ENCODE assay signal across 35 cellular contexts in the genomic region with DNA sequence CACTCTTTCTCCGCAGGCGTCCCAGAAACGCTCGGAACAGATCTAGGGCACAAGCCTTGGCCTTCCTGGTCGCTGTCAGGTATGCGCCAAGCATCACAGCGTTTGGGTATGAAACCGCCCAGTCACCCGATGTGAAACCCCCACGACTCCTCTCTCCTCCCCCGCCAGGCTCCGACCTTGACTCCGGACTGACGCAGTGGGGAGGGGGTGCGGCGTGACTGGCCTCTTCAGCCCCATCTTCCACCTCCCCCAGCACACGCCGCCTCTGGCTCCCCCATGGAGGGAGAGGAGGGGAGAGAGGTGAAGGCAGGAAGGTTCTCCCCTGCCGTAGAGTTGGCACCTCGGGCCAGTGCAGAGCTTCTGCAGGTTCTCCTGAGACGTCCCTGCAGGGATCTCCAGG.
"Had no signal": no experiment of that assay in that cellular context is flagged by ENCODE, and none has a peak within 500 bp of the region (broad histone marks: within the 10 kb centered on the region; RNA-seq: fewer than 3 reads in every experiment).

No MANE protein-coding gene starts in this region.

- H3K36me3 ChIP-seq: ascending aorta, cardiac muscle cell had no signal

- H3K27ac Mint-ChIP-seq: activated B cell treated with CpG ODN at 0.5 μM for 24 hours; activated CD4-positive, alpha-beta memory T cell treated with anti-CD3 and anti-CD28 coated beads, Interleukin-2, amount 10 ng/mL, durations not matched to agents 7 days and 5 days; activated CD4-positive, alpha-beta T cell treated with anti-CD3 and anti-CD28 coated beads, Interleukin-2, amount 10 ng/mL, durations not matched to agents 7 days and 5 days; activated CD8-positive, alpha-beta memory T cell treated with anti-CD3 and anti-CD28 coated beads, Interleukin-2, amount 10 ng/mL, durations not matched to agents 7 days and 5 days; activated CD8-positive, alpha-beta T cell treated with anti-CD3 and anti-CD28 coated beads, Interleukin-2, amount 10 ng/mL, durations not matched to agents 7 days and 5 days; activated naive CD4-positive, alpha-beta T cell treated with anti-CD3 and anti-CD28 coated beads, Interleukin-2, amount 10 ng/mL, durations not matched to agents 7 days and 5 days; activated naive CD4-positive, alpha-beta T cell treated with anti-CD3 and anti-CD28 coated beads, Interleukin-2, amount 50 U/mL, for 24 hours; activated naive CD8-positive, alpha-beta T cell; activated naive CD8-positive, alpha-beta T cell treated with anti-CD3 and anti-CD28 coated beads, Interleukin-2, amount 10 ng/mL, durations not matched to agents 7 days and 5 days; activated naive CD8-positive, alpha-beta T cell treated with anti-CD3 and anti-CD28 coated beads, Interleukin-2, amount 50 U/mL, for 24 hours; activated T-cell treated with anti-CD3 and anti-CD28 coated beads, Interleukin-2, amount 50 U/mL, for 24 hours; activated T-helper 2 cell treated with anti-CD3 and anti-CD28 coated beads, Interferon-gamma antibody, Interleukin-2, Interleukin-4, amounts not matched to agents 10 μg/mL and 5 μg/mL and 100 μg/mL, durations not matched to agents 14 hours and 24 hours and 36 hours; brain; T-helper 1 cell treated with Interleukin-12 subunit alpha and Interleukin-12 subunit beta and Interleukin-4 antibody, amounts not matched to agents 30 μg/mL and 1 μg/mL, for 36 hours; T-helper 2 cell treated with Interferon-gamma antibody and Interleukin-4, amounts not matched to agents 5 μg/mL and 100 μg/mL, for 36 hours had no signal

- ATAC-seq: activated CD8-positive, alpha-beta memory T cell treated with anti-CD3 and anti-CD28 coated beads, Interleukin-2, amount 10 ng/mL, durations not matched to agents 7 days and 5 days; activated CD8-positive, alpha-beta T cell treated with anti-CD3 and anti-CD28 coated beads, Interleukin-2, amount 10 ng/mL, durations not matched to agents 7 days and 5 days; activated naive CD8-positive, alpha-beta T cell treated with anti-CD3 and anti-CD28 coated beads, Interleukin-2, amount 50 U/mL, for 24 hours had no signal

- H3K4me3 Mint-ChIP-seq: activated B cell treated with CpG ODN at 0.5 μM for 24 hours; activated CD4-positive, alpha-beta memory T cell treated with anti-CD3 and anti-CD28 coated beads, Interleukin-2, amount 10 ng/mL, durations not matched to agents 7 days and 5 days; activated CD4-positive, alpha-beta T cell treated with anti-CD3 and anti-CD28 coated beads, Interleukin-2, amount 10 ng/mL, durations not matched to agents 7 days and 5 days; activated CD8-positive, alpha-beta memory T cell treated with anti-CD3 and anti-CD28 coated beads, Interleukin-2, amount 10 ng/mL, durations not matched to agents 7 days and 5 days; activated CD8-positive, alpha-beta T cell treated with anti-CD3 and anti-CD28 coated beads, Interleukin-2, amount 10 ng/mL, durations not matched to agents 7 days and 5 days; activated naive CD4-positive, alpha-beta T cell treated with anti-CD3 and anti-CD28 coated beads, Interleukin-2, amount 10 ng/mL, durations not matched to agents 7 days and 5 days; activated naive CD4-positive, alpha-beta T cell treated with anti-CD3 and anti-CD28 coated beads, Interleukin-2, amount 50 U/mL, for 24 hours; activated naive CD8-positive, alpha-beta T cell; activated naive CD8-positive, alpha-beta T cell treated with anti-CD3 and anti-CD28 coated beads, Interleukin-2, amount 10 ng/mL, durations not matched to agents 7 days and 5 days; activated naive CD8-positive, alpha-beta T cell treated with anti-CD3 and anti-CD28 coated beads, Interleukin-2, amount 50 U/mL, for 24 hours; activated T-cell treated with anti-CD3 and anti-CD28 coated beads, Interleukin-2, amount 50 U/mL, for 24 hours; brain; central memory CD8-positive, alpha-beta T cell; T-helper 1 cell treated with Interleukin-12 subunit alpha and Interleukin-12 subunit beta and Interleukin-4 antibody, amounts not matched to agents 30 μg/mL and 1 μg/mL, for 36 hours; T-helper 2 cell treated with Interferon-gamma antibody and Interleukin-4, amounts not matched to agents 5 μg/mL and 100 μg/mL, for 36 hours had no signal

- H3K9me3 ChIP-seq: ascending aorta had no signal

- H3K36me3 Mint-ChIP-seq: activated CD8-positive, alpha-beta memory T cell treated with anti-CD3 and anti-CD28 coated beads, Interleukin-2, amount 10 ng/mL, durations not matched to agents 7 days and 5 days; activated naive CD4-positive, alpha-beta T cell treated with anti-CD3 and anti-CD28 coated beads, Interleukin-2, amount 10 ng/mL, durations not matched to agents 7 days and 5 days; activated naive CD4-positive, alpha-beta T cell treated with anti-CD3 and anti-CD28 coated beads, Interleukin-2, amount 50 U/mL, for 24 hours; activated naive CD8-positive, alpha-beta T cell; activated naive CD8-positive, alpha-beta T cell treated with anti-CD3 and anti-CD28 coated beads, Interleukin-2, amount 10 ng/mL, durations not matched to agents 7 days and 5 days; brain had no signal

- H3K9me3 Mint-ChIP-seq: activated B cell treated with CpG ODN at 0.5 μM for 24 hours; activated CD4-positive, alpha-beta memory T cell treated with anti-CD3 and anti-CD28 coated beads, Interleukin-2, amount 10 ng/mL, durations not matched to agents 7 days and 5 days; activated CD4-positive, alpha-beta T cell treated with anti-CD3 and anti-CD28 coated beads, Interleukin-2, amount 10 ng/mL, durations not matched to agents 7 days and 5 days; activated naive CD4-positive, alpha-beta T cell treated with anti-CD3 and anti-CD28 coated beads, Interleukin-2, amount 10 ng/mL, durations not matched to agents 7 days and 5 days; activated naive CD4-positive, alpha-beta T cell treated with anti-CD3 and anti-CD28 coated beads, Interleukin-2, amount 50 U/mL, for 24 hours; activated naive CD8-positive, alpha-beta T cell treated with anti-CD3 and anti-CD28 coated beads, Interleukin-2, amount 10 ng/mL, durations not matched to agents 7 days and 5 days; activated naive CD8-positive, alpha-beta T cell treated with anti-CD3 and anti-CD28 coated beads, Interleukin-2, amount 50 U/mL, for 24 hours; activated T-cell treated with anti-CD3 and anti-CD28 coated beads, Interleukin-2, amount 50 U/mL, for 24 hours; activated T-helper 2 cell treated with anti-CD3 and anti-CD28 coated beads, Interferon-gamma antibody, Interleukin-2, Interleukin-4, amounts not matched to agents 10 μg/mL and 5 μg/mL and 100 μg/mL, durations not matched to agents 14 hours and 24 hours and 36 hours; central memory CD8-positive, alpha-beta T cell; T-helper 1 cell treated with Interleukin-12 subunit alpha and Interleukin-12 subunit beta and Interleukin-4 antibody, amounts not matched to agents 30 μg/mL and 1 μg/mL, for 36 hours; T-helper 2 cell treated with Interferon-gamma antibody and Interleukin-4, amounts not matched to agents 5 μg/mL and 100 μg/mL, for 36 hours had no signal

- DNase-seq: activated B cell treated with CpG ODN at 0.5 μM for 24 hours; activated CD4-positive, alpha-beta memory T cell treated with anti-CD3 and anti-CD28 coated beads, Interleukin-2, amount 10 ng/mL, durations not matched to agents 7 days and 5 days; activated CD4-positive, alpha-beta T cell treated with anti-CD3 and anti-CD28 coated beads for 4 hours; activated CD4-positive, alpha-beta T cell treated with anti-CD3 and anti-CD28 coated beads, Interleukin-2, amount 10 ng/mL, durations not matched to agents 7 days and 5 days; activated CD4-positive, alpha-beta T cell treated with anti-CD3 and anti-CD28 coated beads, Interleukin-2, amount 50 U/mL, for 48 hours; activated CD4-positive, CD25-positive, alpha-beta regulatory T cell treated with anti-CD3 and anti-CD28 coated beads, Interleukin-2, amount 50 U/mL, for 72 hours; activated CD8-positive, alpha-beta memory T cell treated with anti-CD3 and anti-CD28 coated beads for 24 hours; activated CD8-positive, alpha-beta memory T cell treated with anti-CD3 and anti-CD28 coated beads, Interleukin-2, amount 10 ng/mL, durations not matched to agents 7 days and 5 days; activated CD8-positive, alpha-beta memory T cell treated with anti-CD3 and anti-CD28 coated beads, Interleukin-2, amount 50 U/mL, for 48 hours; activated CD8-positive, alpha-beta T cell treated with anti-CD3 and anti-CD28 coated beads, Interleukin-2, amount 10 ng/mL, durations not matched to agents 7 days and 5 days; activated effector memory CD4-positive, alpha-beta T cell treated with Interleukin-2 at 50 U/mL for 16 hours; activated gamma-delta T cell; activated naive CD4-positive, alpha-beta T cell treated with anti-CD3 and anti-CD28 coated beads, Interleukin-2, amount 10 ng/mL, durations not matched to agents 7 days and 5 days; activated naive CD4-positive, alpha-beta T cell treated with Interleukin-2 at 50 U/mL for 16 hours; activated naive CD8-positive, alpha-beta T cell treated with anti-CD3 and anti-CD28 coated beads, Interleukin-2, amount 10 ng/mL, durations not matched to agents 7 days and 5 days; activated naive CD8-positive, alpha-beta T cell treated with anti-CD3 and anti-CD28 coated beads, Interleukin-2, amount 50 U/mL, for 24 hours; activated T-cell treated with anti-CD3 and anti-CD28 coated beads, Interleukin-2, amount 50 U/mL, for 24 hours; activated T-cell treated with anti-CD3 and anti-CD28 coated beads, Interleukin-2, amount 50 U/mL, for 48 hours; amygdala; anterior cingulate cortex; caudate nucleus; cerebellar nuclear complex; T-helper 1 cell; T-helper 2 cell; T-helper 9 cell had no signal

- H3K4me3 ChIP-seq: ascending aorta, cardiac muscle cell had no signal

- H3K4me1 ChIP-seq: ascending aorta had no signal

- H3K27me3 ChIP-seq: ascending aorta had no signal

- H3K4me1 Mint-ChIP-seq: activated B cell treated with CpG ODN at 0.5 μM for 24 hours; activated CD4-positive, alpha-beta memory T cell treated with anti-CD3 and anti-CD28 coated beads, Interleukin-2, amount 10 ng/mL, durations not matched to agents 7 days and 5 days; activated CD4-positive, alpha-beta T cell treated with anti-CD3 and anti-CD28 coated beads, Interleukin-2, amount 10 ng/mL, durations not matched to agents 7 days and 5 days; activated CD8-positive, alpha-beta memory T cell treated with anti-CD3 and anti-CD28 coated beads, Interleukin-2, amount 10 ng/mL, durations not matched to agents 7 days and 5 days; activated naive CD4-positive, alpha-beta T cell treated with anti-CD3 and anti-CD28 coated beads, Interleukin-2, amount 10 ng/mL, durations not matched to agents 7 days and 5 days; activated naive CD4-positive, alpha-beta T cell treated with anti-CD3 and anti-CD28 coated beads, Interleukin-2, amount 50 U/mL, for 24 hours; activated naive CD8-positive, alpha-beta T cell treated with anti-CD3 and anti-CD28 coated beads, Interleukin-2, amount 10 ng/mL, durations not matched to agents 7 days and 5 days; activated naive CD8-positive, alpha-beta T cell treated with anti-CD3 and anti-CD28 coated beads, Interleukin-2, amount 50 U/mL, for 24 hours; brain; central memory CD8-positive, alpha-beta T cell had no signal

- H3K27ac ChIP-seq: ascending aorta, cardiac muscle cell, VCaP had no signal
